Comparison of ENCODE assay signal across 20 cellular contexts in genomic region chr2:128433911-128434550, GRCh38.
DNase-seq lines count a peak whose midpoint lies in the region; ATAC-seq and TF ChIP-seq lines count a peak whose summit lies in the region.
"Had no signal": no experiment of that assay in that cellular context is flagged by ENCODE, and none has a peak within 500 bp of the region (broad histone marks: within the 10 kb centered on the region; RNA-seq: fewer than 3 reads in every experiment).

No MANE protein-coding gene starts in this region.

- no peaks in the 10 kb centered on the region for H4K20me1 ChIP-seq in smooth muscle cell (ENCODE audit: low read depth)

- H3K4me1 ChIP-seq in endodermal cell (ENCODE audit: control insufficient read depth, insufficient read depth, low read length) (no peaks in the 10 kb centered on the region), spleen (no peaks in the 10 kb centered on the region), smooth muscle cell (ENCODE audit: low read depth) (no peaks in the 10 kb centered on the region)
- H3K4me1 ChIP-seq: Caco-2, HAP-1 had no signal

- no peak overlapping the region for H3K4me3 Mint-ChIP-seq in CD14-positive monocyte
- H3K4me3 Mint-ChIP-seq in endodermal cell = no peak overlapping the region
- H3K4me3 Mint-ChIP-seq in WTC11 = no peak overlapping the region
- H3K4me3 Mint-ChIP-seq in activated T-helper 17 cell treated with anti-CD3 and anti-CD28 coated beads, Interleukin-2, amount 50 U/mL, for 72 hours = no peak overlapping the region
- H3K4me3 Mint-ChIP-seq: IgD-negative memory B cell had no signal

- DNase-seq in CD14-positive monocyte (ENCODE audit: low spot score) (peak; percentile 33), endodermal cell (peak; percentile 31), spleen (peak; percentile 32), WTC11 (ENCODE audit: low spot score) (no peak), smooth muscle cell (lab: John Stamatoyannopoulos, UW; ENCODE audit: unreplicated experiment) (no peak)
- DNase-seq: DMS153, GF-D8, NCI-H1092 treated with DMSO at 0.1 percent for 48 hours, NCI-H146, NCI-H2029 treated with DMSO at 0.1 percent for 48 hours, NCI-H2171 treated with DMSO at 0.1 percent for 48 hours, NCI-H446, NCI-H69, Right ventricle myocardium superior had no signal

- WGBS in endodermal cell (ENCODE audit: insufficient coverage in 1 of 2, insufficient read length in 1 of 2), 2 experiments = 86 to 94% methylated on average over 2 to 3 of the region's 3 CpGs
- WGBS in spleen, 5 donors = 64 to 77% (median 71%) methylated on average over 3 of the region's 3 CpGs
- WGBS in smooth muscle cell (ENCODE audit: low lambda C conversion rate) = 92% methylated on average over 3 of the region's 3 CpGs

- ATAC-seq in WTC11 = no peak
- ATAC-seq in activated T-helper 17 cell treated with anti-CD3 and anti-CD28 coated beads, Interleukin-2, amount 50 U/mL, for 72 hours (replicated peaks) = no peak

- POLR2A ChIA-PET in WTC11 (lab: Charles Lee) = no interaction called here

- H3K4me2 ChIP-seq in smooth muscle cell = no peak overlapping the region

- H3K4me3 ChIP-seq in endodermal cell (ENCODE audit: low read length) (no peak overlapping the region), spleen (no peak overlapping the region), smooth muscle cell (no peak overlapping the region)
- H3K4me3 ChIP-seq: HAP-1, SK-N-MC had no signal

- H3K36me3 Mint-ChIP-seq in CD14-positive monocyte (no peaks in the 10 kb centered on the region), endodermal cell (ENCODE audit: low read depth) (peaks cover 6% of the 10 kb centered on the region), WTC11 (peaks cover 14% of the 10 kb centered on the region)
- H3K36me3 Mint-ChIP-seq in activated T-helper 17 cell treated with anti-CD3 and anti-CD28 coated beads, Interleukin-2, amount 50 U/mL, for 72 hours (ENCODE audit: low read depth) = no peaks in the 10 kb centered on the region

- H3K27ac ChIP-seq in KOPT-K1 (ENCODE audit: low read depth, low read length, poor library complexity, severe bottlenecking) = peak overlapping the region; percentile 90
- no peak overlapping the region for H3K27ac ChIP-seq in endodermal cell (ENCODE audit: low read depth, low read length)
- H3K27ac ChIP-seq in spleen = no peak overlapping the region
- H3K27ac ChIP-seq in smooth muscle cell (ENCODE audit: low read depth) = no peak overlapping the region
- H3K27ac ChIP-seq: SK-N-MC had no signal

- H3K36me3 ChIP-seq in KOPT-K1 (ENCODE audit: insufficient read depth, low read length) = no peaks in the 10 kb centered on the region
- no peaks in the 10 kb centered on the region for H3K36me3 ChIP-seq in endodermal cell (ENCODE audit: control insufficient read depth, insufficient read depth, low read length)
- no peaks in the 10 kb centered on the region for H3K36me3 ChIP-seq in spleen
- H3K36me3 ChIP-seq in smooth muscle cell (ENCODE audit: low read depth) = peaks cover 5% of the 10 kb centered on the region
- H3K36me3 ChIP-seq: HAP-1 had no signal

- CTCF ChIA-PET in WTC11 (lab: Charles Lee) = no interaction called here

- no peak for TF ChIP-seq POLR2A in spleen (IDR thresholded peaks at IDR 0.05)

- H3K9me3 Mint-ChIP-seq in CD14-positive monocyte (peaks cover 0 to 11% (median 6%) of the 10 kb centered on the region in 7 donors), endodermal cell (peaks cover 16% of the 10 kb centered on the region), WTC11 (peaks cover 16% of the 10 kb centered on the region)
- peaks cover 9% of the 10 kb centered on the region for H3K9me3 Mint-ChIP-seq in activated T-helper 17 cell treated with anti-CD3 and anti-CD28 coated beads, Interleukin-2, amount 50 U/mL, for 72 hours

- no peaks in the 10 kb centered on the region for H3F3A ChIP-seq in smooth muscle cell (ENCODE audit: low read depth)

- H3K9ac ChIP-seq in endodermal cell (ENCODE audit: extremely low read depth, low read length, poor library complexity, severe bottlenecking) (no peak overlapping the region), smooth muscle cell (ENCODE audit: low read depth) (no peak overlapping the region)

- no peak overlapping the region for H2AFZ ChIP-seq in smooth muscle cell (ENCODE audit: low read depth)

- peaks cover 0 to 2% (median 0%) of the 10 kb centered on the region in 3 donors for H3K27me3 Mint-ChIP-seq in CD14-positive monocyte (ENCODE audit: low read depth in 3 of 3)
- H3K27me3 Mint-ChIP-seq in endodermal cell (ENCODE audit: insufficient read depth) = peaks cover 7% of the 10 kb centered on the region
- H3K27me3 Mint-ChIP-seq in WTC11 (ENCODE audit: low read depth) = no peaks in the 10 kb centered on the region; the same call in 1 of the 2 replicates
- H3K27me3 Mint-ChIP-seq in activated T-helper 17 cell treated with anti-CD3 and anti-CD28 coated beads, Interleukin-2, amount 50 U/mL, for 72 hours = peaks cover 24% of the 10 kb centered on the region

- TF ChIP-seq CTCF in CD14-positive monocyte (IDR thresholded peaks at IDR 0.05) = no peak
- TF ChIP-seq CTCF in endodermal cell (conservative IDR thresholded peaks at IDR 0.05) = no peak
- no peak for TF ChIP-seq CTCF in spleen (IDR thresholded peaks at IDR 0.05 in 8 of 11, conservative IDR thresholded peaks at IDR 0.05 in 3 of 11)
- TF ChIP-seq CTCF in WTC11 (IDR thresholded peaks at IDR 0.05) = no peak
- no peak for TF ChIP-seq CTCF in smooth muscle cell (IDR thresholded peaks at IDR 0.05; ENCODE audit: borderline replicate concordance, insufficient read depth, poor library complexity, severe bottlenecking)

- H3K4me1 Mint-ChIP-seq in CD14-positive monocyte (no peaks in the 10 kb centered on the region), endodermal cell (peaks cover 1% of the 10 kb centered on the region), WTC11 (no peaks in the 10 kb centered on the region)
- no peaks in the 10 kb centered on the region for H3K4me1 Mint-ChIP-seq in activated T-helper 17 cell treated with anti-CD3 and anti-CD28 coated beads, Interleukin-2, amount 50 U/mL, for 72 hours

- no peaks in the 10 kb centered on the region for H3K79me2 ChIP-seq in smooth muscle cell (ENCODE audit: low read depth)

- H3K9me3 ChIP-seq in KOPT-K1 (ENCODE audit: insufficient read depth, low read length, poor library complexity, severe bottlenecking) = peaks cover 14% of the 10 kb centered on the region
- H3K9me3 ChIP-seq in endodermal cell (ENCODE audit: control insufficient read depth, low read length) = peaks cover 26% of the 10 kb centered on the region
- H3K9me3 ChIP-seq in spleen = peaks cover 3 to 20% (median 15%) of the 10 kb centered on the region in 8 donors
- H3K9me3 ChIP-seq in smooth muscle cell (replicated peaks; ENCODE audit: low read depth) = no peaks in the 10 kb centered on the region
- H3K9me3 ChIP-seq: HAP-1 had no signal

- H3K27me3 ChIP-seq in endodermal cell (ENCODE audit: control insufficient read depth, insufficient read depth, low read length, poor library complexity, severe bottlenecking) (no peaks in the 10 kb centered on the region), spleen (replicated peaks in 1 of 7) (peaks cover 0 to 4% (median 0%) of the 10 kb centered on the region in 7 donors), smooth muscle cell (ENCODE audit: low read depth) (peaks cover 10% of the 10 kb centered on the region)

- intact Hi-C loops in CD14-positive monocyte (cut with micrococcal nuclease) (no loop called here), spleen (cut with DNase I; ENCODE audit: low total_unique reads) (no loop called here)

- H3K27ac Mint-ChIP-seq in CD14-positive monocyte (peak overlapping the region in 1 of 7 donors; percentile 11), endodermal cell (no peak overlapping the region), WTC11 (no peak overlapping the region)
- H3K27ac Mint-ChIP-seq in activated T-helper 17 cell treated with anti-CD3 and anti-CD28 coated beads, Interleukin-2, amount 50 U/mL, for 72 hours = no peak overlapping the region

TF ChIP-seq in WTC11, 78 proteins besides CTCF, POLR2A, EP300 and RAD21 (continues in another document):
- TF ChIP-seq, protein P1, sequence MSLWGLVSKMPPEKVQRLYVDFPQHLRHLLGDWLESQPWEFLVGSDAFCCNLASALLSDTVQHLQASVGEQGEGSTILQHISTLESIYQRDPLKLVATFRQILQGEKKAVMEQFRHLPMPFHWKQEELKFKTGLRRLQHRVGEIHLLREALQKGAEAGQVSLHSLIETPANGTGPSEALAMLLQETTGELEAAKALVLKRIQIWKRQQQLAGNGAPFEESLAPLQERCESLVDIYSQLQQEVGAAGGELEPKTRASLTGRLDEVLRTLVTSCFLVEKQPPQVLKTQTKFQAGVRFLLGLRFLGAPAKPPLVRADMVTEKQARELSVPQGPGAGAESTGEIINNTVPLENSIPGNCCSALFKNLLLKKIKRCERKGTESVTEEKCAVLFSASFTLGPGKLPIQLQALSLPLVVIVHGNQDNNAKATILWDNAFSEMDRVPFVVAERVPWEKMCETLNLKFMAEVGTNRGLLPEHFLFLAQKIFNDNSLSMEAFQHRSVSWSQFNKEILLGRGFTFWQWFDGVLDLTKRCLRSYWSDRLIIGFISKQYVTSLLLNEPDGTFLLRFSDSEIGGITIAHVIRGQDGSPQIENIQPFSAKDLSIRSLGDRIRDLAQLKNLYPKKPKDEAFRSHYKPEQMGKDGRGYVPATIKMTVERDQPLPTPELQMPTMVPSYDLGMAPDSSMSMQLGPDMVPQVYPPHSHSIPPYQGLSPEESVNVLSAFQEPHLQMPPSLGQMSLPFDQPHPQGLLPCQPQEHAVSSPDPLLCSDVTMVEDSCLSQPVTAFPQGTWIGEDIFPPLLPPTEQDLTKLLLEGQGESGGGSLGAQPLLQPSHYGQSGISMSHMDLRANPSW (CRISPR knock-in tag; conservative IDR thresholded peaks at IDR 0.05; ENCODE audit: low read depth) = no peak
- no peak for TF ChIP-seq IRF1 (CRISPR knock-in tag; IDR thresholded peaks at IDR 0.05)
- no peak for TF ChIP-seq ZNF219 (CRISPR knock-in tag; IDR thresholded peaks at IDR 0.05; ENCODE audit: borderline replicate concordance)
- TF ChIP-seq RELA (CRISPR knock-in tag; IDR thresholded peaks at IDR 0.05; ENCODE audit: borderline replicate concordance) = no peak
- no peak for TF ChIP-seq ATF1 (CRISPR knock-in tag; IDR thresholded peaks at IDR 0.05)

Comparison
In these comparisons a context has a peak if more than half of its experiments do, and no peak if none do; other contexts are left out.
1. DNase-seq: peak in CD14-positive monocyte (single experiment), endodermal cell (single experiment) and spleen (single experiment); none in WTC11 (single experiment) and smooth muscle cell (single experiment).